ENCODE assay signal across 15 cellular contexts in the genomic region with DNA sequence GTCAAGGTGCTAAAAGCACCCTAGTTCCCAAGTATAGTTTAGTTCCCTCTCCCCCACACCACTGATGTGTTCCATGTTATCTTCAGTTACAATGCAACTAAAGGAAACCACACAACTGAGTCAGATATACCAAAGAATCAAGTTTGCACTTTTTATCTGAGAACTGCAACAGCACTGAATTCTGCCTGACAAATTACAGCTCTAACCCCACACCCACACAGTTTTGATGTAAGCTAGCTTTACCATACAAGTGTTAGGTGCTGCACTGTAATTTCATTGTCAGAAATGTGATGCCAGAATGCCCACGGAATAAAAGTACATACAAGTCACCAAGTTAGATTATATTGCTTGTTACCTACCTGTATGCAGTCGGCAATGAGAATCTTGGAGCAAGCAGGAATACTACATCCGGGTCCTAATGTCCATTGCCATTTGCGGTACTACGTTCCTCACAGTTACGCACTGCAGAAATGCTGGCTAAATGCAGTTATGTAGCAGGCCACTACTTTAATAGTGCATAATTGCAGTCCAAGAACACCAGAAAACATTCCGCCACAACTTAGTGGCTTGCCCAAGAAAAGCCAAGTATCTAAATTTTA. TPM values are rescaled to one million over a fixed set of nuclear protein-coding genes. Genes with fewer than 3 reads are reported as not detected.
A peak's percentile ranks its signal among the peaks of the same experiment; 100 is the strongest.
DNase-seq lines count a peak whose midpoint lies in the region; ATAC-seq and TF ChIP-seq lines count a peak whose summit lies in the region.
"Had no signal": no experiment of that assay in that cellular context is flagged by ENCODE, and none has a peak within 500 bp of the region (broad histone marks: within the 10 kb centered on the region; RNA-seq: fewer than 3 reads in every experiment).

No MANE protein-coding gene starts in this region.

- H3K4me3 ChIP-seq in osteoblast (ENCODE audit: insufficient read depth, low read length): no peak overlapping the region
- H3K4me3 ChIP-seq: lung, ovary had no signal

- H3K27me3 Mint-ChIP-seq in activated naive CD4-positive, alpha-beta T cell treated with anti-CD3 and anti-CD28 coated beads for 36 hours (ENCODE audit: low read depth): no peaks in the 10 kb centered on the region
- no peaks in the 10 kb centered on the region for H3K27me3 Mint-ChIP-seq in activated naive CD8-positive, alpha-beta T cell treated with anti-CD3 and anti-CD28 coated beads, Interleukin-2, amount 50 U/mL, for 24 hours

- no peak overlapping the region for H2AFZ ChIP-seq in osteoblast (ENCODE audit: low read length)

- peaks cover 100% of the 10 kb centered on the region for H3K36me3 ChIP-seq in osteoblast (ENCODE audit: insufficient read depth, low read length)
- H3K36me3 ChIP-seq: ovary had no signal

- H3K4me3 Mint-ChIP-seq in activated naive CD4-positive, alpha-beta T cell treated with anti-CD3 and anti-CD28 coated beads for 36 hours: no peak overlapping the region
- peak overlapping the region; percentile 3 for H3K4me3 Mint-ChIP-seq in activated naive CD8-positive, alpha-beta T cell treated with anti-CD3 and anti-CD28 coated beads, Interleukin-2, amount 50 U/mL, for 24 hours

- peaks cover 69% of the 10 kb centered on the region for H3K4me1 Mint-ChIP-seq in activated naive CD4-positive, alpha-beta T cell treated with anti-CD3 and anti-CD28 coated beads for 36 hours (ENCODE audit: low read depth)
- peaks cover 69% of the 10 kb centered on the region for H3K4me1 Mint-ChIP-seq in activated naive CD8-positive, alpha-beta T cell treated with anti-CD3 and anti-CD28 coated beads, Interleukin-2, amount 50 U/mL, for 24 hours

- peaks cover 90% of the 10 kb centered on the region for H4K20me1 ChIP-seq in osteoblast (ENCODE audit: insufficient read depth, low read length)

- H3K27ac Mint-ChIP-seq in activated naive CD4-positive, alpha-beta T cell treated with anti-CD3 and anti-CD28 coated beads for 36 hours: peak overlapping the region; percentile 27
- peak overlapping the region; percentile 59 for H3K27ac Mint-ChIP-seq in activated naive CD8-positive, alpha-beta T cell treated with anti-CD3 and anti-CD28 coated beads, Interleukin-2, amount 50 U/mL, for 24 hours

- no peak for TF ChIP-seq CTCF in osteoblast (IDR thresholded peaks at IDR 0.05; ENCODE audit: extremely low read depth, low read depth, low read length)

- intact Hi-C loops in activated naive CD4-positive, alpha-beta T cell treated with anti-CD3 and anti-CD28 coated beads for 36 hours (cut with micrococcal nuclease): no loop called here

- CTCF ChIA-PET in activated naive CD4-positive, alpha-beta T cell treated with anti-CD3 and anti-CD28 coated beads for 36 hours (lab: Charles Lee): interaction anchor here (1.0 kb wide), 1 partner anchor 9 kb away, joined by 3 read pairs; no protein-coding TSS in a partner anchor

- peak; percentile 84 for ATAC-seq in activated naive CD8-positive, alpha-beta T cell treated with anti-CD3 and anti-CD28 coated beads, Interleukin-2, amount 50 U/mL, for 24 hours
- no peak for ATAC-seq in HG02973 (IDR thresholded peaks at IDR 0.05; ENCODE audit: unreplicated experiment)
- ATAC-seq: Panc1 had no signal

- H3K4me1 ChIP-seq in osteoblast (ENCODE audit: insufficient read depth, low read length): peaks cover 11% of the 10 kb centered on the region

- peaks cover 82% of the 10 kb centered on the region for H3K36me3 Mint-ChIP-seq in activated naive CD4-positive, alpha-beta T cell treated with anti-CD3 and anti-CD28 coated beads for 36 hours (ENCODE audit: low read depth)
- peaks cover 97% of the 10 kb centered on the region for H3K36me3 Mint-ChIP-seq in activated naive CD8-positive, alpha-beta T cell treated with anti-CD3 and anti-CD28 coated beads, Interleukin-2, amount 50 U/mL, for 24 hours (ENCODE audit: low read depth)

- H3K9me3 ChIP-seq in osteoblast (ENCODE audit: low read depth, low read length): no peaks in the 10 kb centered on the region
- H3K9me3 ChIP-seq: ovary had no signal

- peak overlapping the region; percentile 1 for H3K27ac ChIP-seq in osteoblast (ENCODE audit: low read depth, low read length)
- H3K27ac ChIP-seq: ovary had no signal

- H3K9me3 Mint-ChIP-seq in activated naive CD4-positive, alpha-beta T cell treated with anti-CD3 and anti-CD28 coated beads for 36 hours: no peaks in the 10 kb centered on the region
- H3K9me3 Mint-ChIP-seq in activated naive CD8-positive, alpha-beta T cell treated with anti-CD3 and anti-CD28 coated beads, Interleukin-2, amount 50 U/mL, for 24 hours: no peaks in the 10 kb centered on the region

- peaks cover 65% of the 10 kb centered on the region for H3K79me2 ChIP-seq in osteoblast (ENCODE audit: insufficient read depth, low read length)

- H3K27me3 ChIP-seq in osteoblast (ENCODE audit: insufficient read depth, low read length): no peaks in the 10 kb centered on the region
- H3K27me3 ChIP-seq: ovary had no signal

- peak overlapping the region; percentile 18 for H3K4me2 ChIP-seq in osteoblast (ENCODE audit: insufficient read depth, low read length)

- no peak for DNase-seq in activated naive CD4-positive, alpha-beta T cell treated with anti-CD3 and anti-CD28 coated beads for 36 hours
- no peak for DNase-seq in activated naive CD4-positive, alpha-beta T cell (lab: John Stamatoyannopoulos, UW)
- peak; percentile 45 for DNase-seq in NAMALWA (ENCODE audit: low spot score)
- no peak for DNase-seq in activated naive CD8-positive, alpha-beta T cell treated with anti-CD3 and anti-CD28 coated beads, Interleukin-2, amount 50 U/mL, for 24 hours
- peak; percentile 27 for DNase-seq in osteoblast (ENCODE audit: insufficient read length, low spot score, missing footprints)
- DNase-seq in islet precursor cell: no peak
- no peak for DNase-seq in dermis blood vessel endothelial cell
- DNase-seq: activated CD8-positive, alpha-beta memory T cell treated with anti-CD3 and anti-CD28 coated beads, Interleukin-2, amount 50 U/mL, for 4 hours; DMS79; NCI-H1092 treated with DMSO at 0.1 percent for 48 hours; NCI-H446; ovary had no signal

RNA-seq across cellular contexts. Expression of a gene that starts 12.1 kb away (rescaled TPM):
- total RNA-seq in activated naive CD4-positive, alpha-beta T cell treated with anti-CD3 and anti-CD28 coated beads for 36 hours: 100 to 1,000 TPM; 260 to 269 TPM
- total RNA-seq in osteoblast: 163 and 187 TPM in 2 replicates
- total RNA-seq in dermis blood vessel endothelial cell: 276 and 355 TPM in 2 replicates

Comparison
In these comparisons a context has a peak if more than half of its experiments do, and no peak if none do; other contexts are left out.
1. DNase-seq: peak in NAMALWA (single experiment) and osteoblast (single experiment); none in activated naive CD4-positive, alpha-beta T cell treated with anti-CD3 and anti-CD28 coated beads for 36 hours (single experiment), activated naive CD4-positive, alpha-beta T cell (0 of 4), activated naive CD8-positive, alpha-beta T cell treated with anti-CD3 and anti-CD28 coated beads, Interleukin-2, amount 50 U/mL, for 24 hours (single experiment), islet precursor cell (single experiment) and dermis blood vessel endothelial cell (single experiment).